Comparison of ENCODE assay signal across 20 cellular contexts in genomic region chr3:184498986-184499606, GRCh38.
"Had no signal": no experiment of that assay in that cellular context is flagged by ENCODE, and none has a peak within 500 bp of the region (broad histone marks: within the 10 kb centered on the region; RNA-seq: fewer than 3 reads in every experiment).

No MANE protein-coding gene starts in this region.

- H3K4me1 Mint-ChIP-seq: activated naive CD8-positive, alpha-beta T cell treated with anti-CD3 and anti-CD28 coated beads, Interleukin-2, amount 10 ng/mL, durations not matched to agents 7 days and 5 days; endodermal cell had no signal

- DNase-seq: activated CD4-positive, alpha-beta memory T cell treated with anti-CD3 and anti-CD28 coated beads for 36 hours; activated naive CD4-positive, alpha-beta T cell treated with Interleukin-2 at 50 U/mL for 16 hours; activated naive CD8-positive, alpha-beta T cell treated with anti-CD3 and anti-CD28 coated beads, Interleukin-2, amount 10 ng/mL, durations not matched to agents 7 days and 5 days; activated T-cell treated with anti-CD3 and anti-CD28 coated beads, Interleukin-2, amount 50 U/mL, for 24 hours; body of pancreas; dorsolateral prefrontal cortex; endodermal cell; foreskin fibroblast; left ventricle myocardium superior; mesenchymal stem cell; naive thymus-derived CD4-positive, alpha-beta T cell; ovary; right lobe of liver; small intestine; stimulated activated CD4-positive, alpha-beta T cell treated with anti-CD3 and anti-CD28 coated beads, Interleukin-4, amount 100 ng/mL, for 1 hour; upper lobe of right lung had no signal

- H3K27me3 ChIP-seq: body of pancreas, ovary, right lobe of liver had no signal

- H3K36me3 Mint-ChIP-seq: activated CD4-positive, alpha-beta memory T cell treated with anti-CD3 and anti-CD28 coated beads for 36 hours; activated naive CD8-positive, alpha-beta T cell treated with anti-CD3 and anti-CD28 coated beads, Interleukin-2, amount 10 ng/mL, durations not matched to agents 7 days and 5 days; neural progenitor cell had no signal

- H3K9me3 ChIP-seq: body of pancreas, ovary, right lobe of liver, upper lobe of right lung had no signal

- H3K4me2 ChIP-seq: neural progenitor cell had no signal

- H3K27ac ChIP-seq: body of pancreas, dorsolateral prefrontal cortex, epithelial cell of prostate, neural progenitor cell, ovary, right lobe of liver, thoracic aorta, upper lobe of right lung had no signal

- H3K9me3 Mint-ChIP-seq: activated naive CD8-positive, alpha-beta T cell treated with anti-CD3 and anti-CD28 coated beads, Interleukin-2, amount 10 ng/mL, durations not matched to agents 7 days and 5 days had no signal

- H3K4me1 ChIP-seq: body of pancreas, right lobe of liver, upper lobe of right lung had no signal

- H3K4me3 ChIP-seq: body of pancreas, dorsolateral prefrontal cortex, neural progenitor cell, ovary, right lobe of liver, thoracic aorta, upper lobe of right lung had no signal

- H3K36me3 ChIP-seq: neural progenitor cell, ovary, right lobe of liver, thoracic aorta, upper lobe of right lung had no signal

- H3K27ac Mint-ChIP-seq: activated CD4-positive, alpha-beta memory T cell treated with anti-CD3 and anti-CD28 coated beads for 36 hours; activated naive CD8-positive, alpha-beta T cell treated with anti-CD3 and anti-CD28 coated beads, Interleukin-2, amount 10 ng/mL, durations not matched to agents 7 days and 5 days; activated T-cell treated with anti-CD3 and anti-CD28 coated beads, Interleukin-2, amount 50 U/mL, for 24 hours; activated T-helper 2 cell treated with anti-CD3 and anti-CD28 coated beads, Interferon-gamma antibody, Interleukin-2, Interleukin-4, amounts not matched to agents 10 μg/mL and 5 μg/mL and 100 μg/mL, durations not matched to agents 14 hours and 24 hours and 36 hours; endodermal cell; naive thymus-derived CD4-positive, alpha-beta T cell; neural progenitor cell had no signal

- H2AFZ ChIP-seq: neural progenitor cell had no signal

- H3K9ac ChIP-seq: neural progenitor cell had no signal

- H3K4me3 Mint-ChIP-seq: activated CD4-positive, alpha-beta memory T cell treated with anti-CD3 and anti-CD28 coated beads for 36 hours; activated naive CD8-positive, alpha-beta T cell treated with anti-CD3 and anti-CD28 coated beads, Interleukin-2, amount 10 ng/mL, durations not matched to agents 7 days and 5 days; activated T-cell treated with anti-CD3 and anti-CD28 coated beads, Interleukin-2, amount 50 U/mL, for 24 hours; endodermal cell; naive thymus-derived CD4-positive, alpha-beta T cell; neural progenitor cell had no signal
